ENCODE assay signal across 9 cellular contexts in genomic region chr9:109014267-109015025, GRCh38. TPM values are rescaled to one million over a fixed set of nuclear protein-coding genes. Genes with fewer than 3 reads are reported as not detected.
A peak's percentile ranks its signal among the peaks of the same experiment; 100 is the strongest.
DNase-seq lines count a peak whose midpoint lies in the region; ATAC-seq and TF ChIP-seq lines count a peak whose summit lies in the region.
"Had no signal": no experiment of that assay in that cellular context is flagged by ENCODE, and none has a peak within 500 bp of the region (broad histone marks: within the 10 kb centered on the region; RNA-seq: fewer than 3 reads in every experiment).

No MANE protein-coding gene starts in this region.

- H3K27me3 Mint-ChIP-seq in activated naive CD4-positive, alpha-beta T cell treated with anti-CD3 and anti-CD28 coated beads for 36 hours (ENCODE audit: low read depth) = no peaks in the 10 kb centered on the region

- H3K4me3 ChIP-seq in cardiac fibroblast (replicated peaks in 1 of 2; ENCODE audit: low read depth in 2 of 2, low read length in 2 of 2) (no peak overlapping the region), right lobe of liver (no peak overlapping the region), tibial nerve (peak overlapping the region in 2 of 4 donors; percentile 63 to 92)

- H3K27me3 ChIP-seq in right lobe of liver (no peaks in the 10 kb centered on the region), tibial nerve (no peaks in the 10 kb centered on the region)

- peak overlapping the region; percentile 74 for H3K4me3 Mint-ChIP-seq in activated naive CD4-positive, alpha-beta T cell treated with anti-CD3 and anti-CD28 coated beads for 36 hours

- peaks cover 0 to 2% (median 0%) of the 10 kb centered on the region in 4 donors for H3K36me3 ChIP-seq in right lobe of liver
- H3K36me3 ChIP-seq in tibial nerve = peaks cover 0 to 3% (median 0%) of the 10 kb centered on the region in 3 donors

- H3K27ac ChIP-seq in right lobe of liver (peak overlapping the region; percentile 34 to 85 (median 79)), tibial nerve (peak overlapping the region; percentile 88 to 99 (median 90))

- no peaks in the 10 kb centered on the region for H3K9me3 Mint-ChIP-seq in activated naive CD4-positive, alpha-beta T cell treated with anti-CD3 and anti-CD28 coated beads for 36 hours

- no peak for DNase-seq in activated naive CD4-positive, alpha-beta T cell treated with anti-CD3 and anti-CD28 coated beads for 36 hours
- no peak for DNase-seq in activated naive CD4-positive, alpha-beta T cell treated with Interleukin-2 at 50 U/mL for 16 hours
- peak; percentile 78 to 88 for DNase-seq in cardiac fibroblast (ENCODE audit: low read depth in 2 of 2)
- DNase-seq in right lobe of liver = peak in 1 of 3 donors; percentile 28
- DNase-seq in tibial nerve (ENCODE audit: low spot score in 2 of 2) = no peak
- DNase-seq in GF-D8 (lab: John Stamatoyannopoulos, UW) = no peak
- DNase-seq in NK-92 treated with Interleukin-12 subunit alpha and Interleukin-12 subunit beta, amount 100 ng/mL, for 24 hours (lab: John Stamatoyannopoulos, UW) = no peak
- no peak for DNase-seq in NCI-H2227 (lab: John Stamatoyannopoulos, UW; ENCODE audit: unreplicated experiment)
- DNase-seq: GDM1 had no signal

- intact Hi-C loops in activated naive CD4-positive, alpha-beta T cell treated with anti-CD3 and anti-CD28 coated beads for 36 hours (cut with micrococcal nuclease) = loop anchor here (5.0 to 10.0 kb wide), 2 partner anchors 870 to 1243 kb away; partner anchors contain the start of gene TXN
- intact Hi-C loops in right lobe of liver (cut with DNase I) = no loop called here

- H3K9me3 ChIP-seq in right lobe of liver (no peaks in the 10 kb centered on the region), tibial nerve (no peaks in the 10 kb centered on the region)

- peaks cover 9% of the 10 kb centered on the region for H3K36me3 Mint-ChIP-seq in activated naive CD4-positive, alpha-beta T cell treated with anti-CD3 and anti-CD28 coated beads for 36 hours (ENCODE audit: low read depth)

- CTCF ChIA-PET in activated naive CD4-positive, alpha-beta T cell treated with anti-CD3 and anti-CD28 coated beads for 36 hours (lab: Charles Lee) = interaction anchor here (0.5 kb wide), 1 partner anchor 164 kb away, joined by 3 read pairs; no protein-coding TSS in a partner anchor

- TF ChIP-seq CTCF in cardiac fibroblast (IDR thresholded peaks at IDR 0.05; ENCODE audit: low read depth, low read length) (no peak), right lobe of liver (IDR thresholded peaks at IDR 0.05) (no peak), tibial nerve (IDR thresholded peaks at IDR 0.05) (no peak)

- TF ChIP-seq POLR2A in right lobe of liver (IDR thresholded peaks at IDR 0.05) (no peak), tibial nerve (IDR thresholded peaks at IDR 0.05) (no peak)

- 69% methylated on average over 10 of the region's 11 CpGs for WGBS in right lobe of liver (ENCODE audit: insufficient coverage, low coverage, low lambda C conversion rate, missing lambda C conversion rate)
- 48 to 52% methylated on average over 11 of the region's 11 CpGs for WGBS in tibial nerve, 2 donors

- H3K4me1 ChIP-seq in right lobe of liver = peaks cover 0 to 25% (median 2%) of the 10 kb centered on the region in 4 donors
- H3K4me1 ChIP-seq in tibial nerve = peaks cover 0 to 57% (median 12%) of the 10 kb centered on the region in 4 donors

- TF ChIP-seq EP300 in tibial nerve (IDR thresholded peaks at IDR 0.05) = no peak

- H3K4me1 Mint-ChIP-seq in activated naive CD4-positive, alpha-beta T cell treated with anti-CD3 and anti-CD28 coated beads for 36 hours (ENCODE audit: low read depth) = peaks cover 28% of the 10 kb centered on the region

- ATAC-seq in right lobe of liver = no peak

- H3K27ac Mint-ChIP-seq in activated naive CD4-positive, alpha-beta T cell treated with anti-CD3 and anti-CD28 coated beads for 36 hours = no peak overlapping the region

RNA-seq across cellular contexts. Expression of gene CTNNAL1, which starts 1.1 kb away (rescaled TPM):
- total RNA-seq in activated naive CD4-positive, alpha-beta T cell treated with anti-CD3 and anti-CD28 coated beads for 36 hours = 10 to 100 TPM; 18.4 to 19.0 TPM
- 10 to 100 TPM; 12.0 to 26.4 (median 20.3) TPM for total RNA-seq in right lobe of liver
- 100 to 1,000 TPM in 3 of 4 donors, 10 to 100 TPM in 1; 52.8 to 144 (median 118) TPM for total RNA-seq in tibial nerve

Comparison
In these comparisons a context has a peak if more than half of its experiments do, and no peak if none do; other contexts are left out.
1. DNase-seq: peak in cardiac fibroblast (2 of 2); none in activated naive CD4-positive, alpha-beta T cell treated with anti-CD3 and anti-CD28 coated beads for 36 hours (single experiment), activated naive CD4-positive, alpha-beta T cell treated with Interleukin-2 at 50 U/mL for 16 hours (single experiment), tibial nerve (0 of 2), GF-D8 (single experiment), NK-92 treated with Interleukin-12 subunit alpha and Interleukin-12 subunit beta, amount 100 ng/mL, for 24 hours (single experiment) and NCI-H2227 (single experiment).